8 cellular contexts compared by ENCODE assay signal in genomic region chr19:45641274-45642105, GRCh38. TPM values are rescaled to one million over a fixed set of nuclear protein-coding genes. Genes with fewer than 3 reads are reported as not detected.
DNase-seq lines count a peak whose midpoint lies in the region; ATAC-seq and TF ChIP-seq lines count a peak whose summit lies in the region.

No MANE protein-coding gene starts in this region.

- H3K36me3 ChIP-seq in BJ (ENCODE audit: control insufficient read depth, insufficient read depth, low read length) (no peaks in the 10 kb centered on the region), OCI-LY7 (ENCODE audit: insufficient read depth, low read length) (no peaks in the 10 kb centered on the region), suprapubic skin (no peaks in the 10 kb centered on the region)

- no peak for TF ChIP-seq POLR2A in suprapubic skin (IDR thresholded peaks at IDR 0.05)

- DNase-seq in BJ (ENCODE audit: low read depth) = no peak
- peak; percentile 89 for DNase-seq in GM19240 (ENCODE audit: insufficient read length, low spot score)
- peak; percentile 97 for DNase-seq in HS-27A (ENCODE audit: low read depth)
- DNase-seq in OCI-LY7 (ENCODE audit: low spot score) = peak; percentile 97
- DNase-seq in activated T-cell treated with anti-CD3 and anti-CD28 coated beads, Interleukin-2, amount 50 U/mL, for 1 hour = peak; percentile 51
- peak; percentile 45 for DNase-seq in fibroblast of gingiva (ENCODE audit: low read depth)
- DNase-seq in natural killer cell treated with Interleukin-12 subunit alpha and Interleukin-12 subunit beta and Interleukin-15 and Interleukin-18, amount 100 ng/mL, for 72 hours (ENCODE audit: low spot score) = peak; percentile 95
- peak; percentile 93 to 94 for DNase-seq in suprapubic skin (ENCODE audit: low spot score in 2 of 2)

- H3K4me3 ChIP-seq in BJ (ENCODE audit: low read depth, low read length) (peak overlapping the region; percentile 14), OCI-LY7 (ENCODE audit: low read depth, low read length, poor library complexity, severe bottlenecking) (peak overlapping the region; percentile 73), suprapubic skin (peak overlapping the region; percentile 41)

- peak overlapping the region; percentile 93 to 94 for H3K27ac Mint-ChIP-seq in natural killer cell treated with Interleukin-12 subunit alpha and Interleukin-12 subunit beta and Interleukin-15 and Interleukin-18, amount 100 ng/mL, for 72 hours

- H3K4me1 Mint-ChIP-seq in natural killer cell treated with Interleukin-12 subunit alpha and Interleukin-12 subunit beta and Interleukin-15 and Interleukin-18, amount 100 ng/mL, for 72 hours (ENCODE audit: low read depth in 2 of 2) = peaks cover 46 to 54% of the 10 kb centered on the region in 2 donors

- POLR2A ChIA-PET in BJ (lab: Charles Lee) (interaction anchor here (0.5 kb wide), 1 partner anchor 189 kb away, joined by 17 read pairs; no protein-coding TSS in a partner anchor), OCI-LY7 (lab: Charles Lee) (interaction anchor here (0.6 to 1.5 kb wide), 8 partner anchors 11 to 128 kb away, joined by 3 to 5 read pairs (median 3); partner anchors contain the start of genes OPA3, QPCTL, SIX5 and SNRPD2)

- H3K4me1 ChIP-seq in OCI-LY7 (ENCODE audit: insufficient read depth, low read length, poor library complexity, severe bottlenecking) (peaks cover 54% of the 10 kb centered on the region), suprapubic skin (peaks cover 66% of the 10 kb centered on the region)

- peak overlapping the region; percentile 95 for H3K4me2 ChIP-seq in OCI-LY7 (ENCODE audit: low read length)

- H3K9me2 ChIP-seq in OCI-LY7 (ENCODE audit: insufficient read depth, low read length) = no peaks in the 10 kb centered on the region

- TF ChIP-seq EP300 in suprapubic skin (IDR thresholded peaks at IDR 0.05) = no peak

- WGBS in suprapubic skin = 2% methylated on average over 27 of the region's 40 CpGs

- no peaks in the 10 kb centered on the region for H3K79me2 ChIP-seq in OCI-LY7 (ENCODE audit: insufficient read depth, low read depth, low read length)

- peak overlapping the region; percentile 92 for H3K4me3 Mint-ChIP-seq in natural killer cell treated with Interleukin-12 subunit alpha and Interleukin-12 subunit beta and Interleukin-15 and Interleukin-18, amount 100 ng/mL, for 72 hours

- H3K9me3 ChIP-seq in OCI-LY7 (ENCODE audit: low read length) (no peaks in the 10 kb centered on the region), suprapubic skin (no peaks in the 10 kb centered on the region)

- TF ChIP-seq CTCF in BJ (IDR thresholded peaks at IDR 0.05; ENCODE audit: insufficient read depth, low read depth, low read length) = no peak
- TF ChIP-seq CTCF in OCI-LY7 (conservative IDR thresholded peaks at IDR 0.05; ENCODE audit: low read length) = no peak
- TF ChIP-seq CTCF in suprapubic skin (IDR thresholded peaks at IDR 0.05) = no peak

- H2AFZ ChIP-seq in OCI-LY7 (ENCODE audit: low read length) = peak overlapping the region; percentile 74

- H3K27ac ChIP-seq in OCI-LY7 (ENCODE audit: low read depth, low read length, poor library complexity, severe bottlenecking) (peak overlapping the region; percentile 86), suprapubic skin (peak overlapping the region; percentile 63)

- peaks cover 10% of the 10 kb centered on the region for H3K36me3 Mint-ChIP-seq in natural killer cell treated with Interleukin-12 subunit alpha and Interleukin-12 subunit beta and Interleukin-15 and Interleukin-18, amount 100 ng/mL, for 72 hours

- intact Hi-C loops in OCI-LY7 (cut with micrococcal nuclease; ENCODE audit: unreplicated experiment) = loop anchor here (5.0 to 10.0 kb wide), 2 partner anchors 134 to 217 kb away; partner anchors contain the start of genes ERCC1 and VASP

- H3K27me3 Mint-ChIP-seq in natural killer cell treated with Interleukin-12 subunit alpha and Interleukin-12 subunit beta and Interleukin-15 and Interleukin-18, amount 100 ng/mL, for 72 hours = no peaks in the 10 kb centered on the region

- BruUV-seq in OCI-LY7 (replicated peaks; lab: Mats Ljungman, UMichigan) = TSS peak; percentile 93

- H3K27me3 ChIP-seq in BJ (ENCODE audit: control insufficient read depth, insufficient read depth, low read length) (no peaks in the 10 kb centered on the region), suprapubic skin (peaks cover 15% of the 10 kb centered on the region)

- H4K20me1 ChIP-seq in OCI-LY7 (ENCODE audit: insufficient read depth, low read length) = no peaks in the 10 kb centered on the region

- peaks cover 4% of the 10 kb centered on the region for H3K9me3 Mint-ChIP-seq in natural killer cell treated with Interleukin-12 subunit alpha and Interleukin-12 subunit beta and Interleukin-15 and Interleukin-18, amount 100 ng/mL, for 72 hours

- CTCF ChIA-PET in BJ (lab: Yijun Ruan, JAX) (interaction anchor here (0.6 to 5.8 kb wide), 46 partner anchors 8 to 268 kb away, joined by 3 to 99 read pairs (median 6); partner anchors contain the start of genes GIPR, GPR4, OPA3 and QPCTL), OCI-LY7 (lab: Charles Lee; ENCODE audit: unreplicated experiment) (interaction anchor here (0.5 to 1.2 kb wide), 5 partner anchors 26 to 50 kb away, joined by 3 to 4 read pairs (median 3); partner anchors contain the start of genes GIPR and SNRPD2)

- peak; percentile 77 to 82 for ATAC-seq in natural killer cell treated with Interleukin-12 subunit alpha and Interleukin-12 subunit beta and Interleukin-15 and Interleukin-18, amount 100 ng/mL, for 72 hours

RNA-seq across cellular contexts. Expression of gene EML2, which starts 2.3 kb away (rescaled TPM):
- 20.2 and 30.4 TPM in 2 replicates for polyA plus RNA-seq in BJ (2011; rRNA removed)
- 25.3 and 40.9 TPM in 2 replicates for polyA minus RNA-seq in BJ (2011; rRNA and poly(A)+ RNA removed)
- 23.6 and 26.1 TPM in 2 replicates for total RNA-seq in OCI-LY7 (2014; rRNA removed; shearing (Covaris generic))
- total RNA-seq in OCI-LY7 (2022) = 47.5 and 52.5 TPM in 2 replicates
- total RNA-seq in natural killer cell treated with Interleukin-12 subunit alpha and Interleukin-12 subunit beta and Interleukin-15 and Interleukin-18, amount 100 ng/mL, for 72 hours = 100 to 1,000 TPM; 232 to 255 TPM
- 100 to 1,000 TPM in 1 of 4 donors, 10 to 100 TPM in 3; 60.0 to 112 (median 74.8) TPM for total RNA-seq in suprapubic skin

RNA-seq across cellular contexts. Expression of gene GIPR, which starts 26.5 kb away (rescaled TPM):
- 0.54 and 1.1 TPM in 2 replicates for polyA plus RNA-seq in BJ (2011; rRNA removed)
- 1.5 and 1.8 TPM in 2 replicates for polyA minus RNA-seq in BJ (2011; rRNA and poly(A)+ RNA removed)
- 6.6 and 7.9 TPM in 2 replicates for total RNA-seq in OCI-LY7 (2014; rRNA removed; shearing (Covaris generic))
- total RNA-seq in OCI-LY7 (2022) (23.3 and 24.6 TPM in 2 replicates), suprapubic skin (10 to 100 TPM in 1 of 4 donors, 1 to 10 TPM in 2, under 1 TPM in 1; 0.95 to 11.2 (median 1.6) TPM)
- total RNA-seq in natural killer cell treated with Interleukin-12 subunit alpha and Interleukin-12 subunit beta and Interleukin-15 and Interleukin-18, amount 100 ng/mL, for 72 hours = 10 to 100 TPM; 29.0 to 74.0 TPM

RNA-seq across cellular contexts. Expression of gene GPR4, which starts 39.5 kb away (rescaled TPM):
- 0.06 and 0.12 TPM in 2 replicates for polyA plus RNA-seq in BJ (2011; rRNA removed)
- polyA minus RNA-seq in BJ (2011; rRNA and poly(A)+ RNA removed) = not detected in 2 replicates
- 0.38 TPM in 1 of 2 replicates, not detected in the other for total RNA-seq in OCI-LY7 (2014; rRNA removed; shearing (Covaris generic))
- total RNA-seq in OCI-LY7 (2022) (not detected in 2 replicates), suprapubic skin (1 to 10 TPM in 2 of 4 donors, under 1 TPM in 2; 0.49 to 2.4 (median 1.6) TPM)
- under 1 TPM in 1 of 2 donors, not detected in 1; 0.24 TPM for total RNA-seq in natural killer cell treated with Interleukin-12 subunit alpha and Interleukin-12 subunit beta and Interleukin-15 and Interleukin-18, amount 100 ng/mL, for 72 hours

RNA-seq across cellular contexts. Expression of gene SNRPD2, which starts 50.3 kb away (rescaled TPM):
- 518 and 777 TPM in 2 replicates for polyA plus RNA-seq in BJ (2011; rRNA removed)
- polyA minus RNA-seq in BJ (2011; rRNA and poly(A)+ RNA removed) = 49.9 and 112 TPM in 2 replicates
- 774 and 848 TPM in 2 replicates for total RNA-seq in OCI-LY7 (2014; rRNA removed; shearing (Covaris generic))
- 518 and 523 TPM in 2 replicates for total RNA-seq in OCI-LY7 (2022)
- 100 to 1,000 TPM; 389 to 427 TPM for total RNA-seq in natural killer cell treated with Interleukin-12 subunit alpha and Interleukin-12 subunit beta and Interleukin-15 and Interleukin-18, amount 100 ng/mL, for 72 hours
- total RNA-seq in suprapubic skin = 100 to 1,000 TPM in 3 of 4 donors, 10 to 100 TPM in 1; 80.9 to 160 (median 146) TPM

RNA-seq across cellular contexts. Expression of gene QPCTL, which starts 51.0 kb away (rescaled TPM):
- polyA plus RNA-seq in BJ (2011; rRNA removed) = 12.6 and 16.8 TPM in 2 replicates
- polyA minus RNA-seq in BJ (2011; rRNA and poly(A)+ RNA removed) = 12.7 and 16.2 TPM in 2 replicates
- 15.7 and 24.8 TPM in 2 replicates for total RNA-seq in OCI-LY7 (2014; rRNA removed; shearing (Covaris generic))
- total RNA-seq in OCI-LY7 (2022) = 25.1 and 26.3 TPM in 2 replicates
- 10 to 100 TPM in 1 of 2 donors, 1 to 10 TPM in 1; 8.4 to 22.7 TPM for total RNA-seq in natural killer cell treated with Interleukin-12 subunit alpha and Interleukin-12 subunit beta and Interleukin-15 and Interleukin-18, amount 100 ng/mL, for 72 hours
- 10 to 100 TPM in 1 of 4 donors, 1 to 10 TPM in 3; 5.9 to 11.4 (median 8.4) TPM for total RNA-seq in suprapubic skin

Comparison
In these comparisons a context has a peak if more than half of its experiments do, and no peak if none do; other contexts are left out.
1. H3K4me3 ChIP-seq: peak in every context shown above with its lines; median percentile 73 in OCI-LY7; 41 in suprapubic skin; 14 in BJ.